2 cellular contexts compared by ENCODE assay signal in the genomic region with DNA sequence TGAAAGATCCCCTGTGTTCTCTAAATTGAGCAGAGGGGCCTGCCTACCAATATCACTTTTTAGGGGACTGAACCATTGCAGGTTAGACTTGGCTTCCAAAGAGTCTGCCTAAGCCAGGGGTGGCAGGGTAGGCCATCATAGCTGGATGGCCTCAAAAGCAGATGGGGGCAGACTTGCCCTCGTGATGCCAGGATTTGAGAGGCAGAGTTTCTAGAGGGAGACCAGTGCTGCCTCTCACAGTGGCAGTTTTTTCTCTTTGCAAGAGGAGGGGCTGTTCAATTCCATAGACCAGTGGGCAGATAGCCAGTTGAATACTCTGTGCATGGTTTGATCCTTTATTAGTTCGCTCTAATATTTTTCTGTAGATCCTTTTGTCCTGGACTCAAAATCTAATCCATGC.
A peak's percentile ranks its signal among the peaks of the same experiment; 100 is the strongest.
TF ChIP-seq lines count a peak whose summit lies in the region.

No MANE protein-coding gene starts in this region.

TF ChIP-seq in HCT116, 20 proteins besides CTCF, POLR2A, EP300 and RAD21 (continued from another document):
- TF ChIP-seq FOSL1 (IDR thresholded peaks at IDR 0.05; ENCODE audit: low read depth) (no peak), CEBPB (IDR thresholded peaks at IDR 0.05; ENCODE audit: low read depth) (no peak), ZNF274 (IDR thresholded peaks at IDR 0.05; ENCODE audit: low read depth, low read length) (no peak), EGR1 (IDR thresholded peaks at IDR 0.05; ENCODE audit: low read depth) (no peak), ELF1 (IDR thresholded peaks at IDR 0.05; ENCODE audit: borderline replicate concordance, low read depth) (no peak)
- TF ChIP-seq, protein P1, sequence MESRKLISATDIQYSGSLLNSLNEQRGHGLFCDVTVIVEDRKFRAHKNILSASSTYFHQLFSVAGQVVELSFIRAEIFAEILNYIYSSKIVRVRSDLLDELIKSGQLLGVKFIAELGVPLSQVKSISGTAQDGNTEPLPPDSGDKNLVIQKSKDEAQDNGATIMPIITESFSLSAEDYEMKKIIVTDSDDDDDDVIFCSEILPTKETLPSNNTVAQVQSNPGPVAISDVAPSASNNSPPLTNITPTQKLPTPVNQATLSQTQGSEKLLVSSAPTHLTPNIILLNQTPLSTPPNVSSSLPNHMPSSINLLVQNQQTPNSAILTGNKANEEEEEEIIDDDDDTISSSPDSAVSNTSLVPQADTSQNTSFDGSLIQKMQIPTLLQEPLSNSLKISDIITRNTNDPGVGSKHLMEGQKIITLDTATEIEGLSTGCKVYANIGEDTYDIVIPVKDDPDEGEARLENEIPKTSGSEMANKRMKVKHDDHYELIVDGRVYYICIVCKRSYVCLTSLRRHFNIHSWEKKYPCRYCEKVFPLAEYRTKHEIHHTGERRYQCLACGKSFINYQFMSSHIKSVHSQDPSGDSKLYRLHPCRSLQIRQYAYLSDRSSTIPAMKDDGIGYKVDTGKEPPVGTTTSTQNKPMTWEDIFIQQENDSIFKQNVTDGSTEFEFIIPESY (IDR thresholded peaks at IDR 0.05; ENCODE audit: extremely low read depth, insufficient replicate concordance, low read length) = no peak
- TF ChIP-seq, protein P2, sequence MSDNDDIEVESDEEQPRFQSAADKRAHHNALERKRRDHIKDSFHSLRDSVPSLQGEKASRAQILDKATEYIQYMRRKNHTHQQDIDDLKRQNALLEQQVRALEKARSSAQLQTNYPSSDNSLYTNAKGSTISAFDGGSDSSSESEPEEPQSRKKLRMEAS (IDR thresholded peaks at IDR 0.05) = no peak

TF ChIP-seq in K562, 482 proteins besides CTCF, POLR2A, EP300 and RAD21:
- TF ChIP-seq FOXA3 (CRISPR knock-in tag; conservative IDR thresholded peaks at IDR 0.05 in 1 of 2, IDR thresholded peaks at IDR 0.05 in 1 of 2) = no peak
- no peak for TF ChIP-seq ZNF184 (CRISPR knock-in tag; IDR thresholded peaks at IDR 0.05)
- peak; percentile 55; the same call in 1 of the 2 replicates for TF ChIP-seq ZNF384 (IDR thresholded peaks at IDR 0.05; ENCODE audit: low read depth, low read length)
